In genomic region chr22:31618057-31618456, GRCh38 we compare ENCODE assay signal across 14 cellular contexts. TPM values are rescaled to one million over a fixed set of nuclear protein-coding genes. Genes with fewer than 3 reads are reported as not detected.
DNase-seq lines count a peak whose midpoint lies in the region; ATAC-seq, FAIRE-seq and TF ChIP-seq lines count a peak whose summit lies in the region.
"Had no signal": no experiment of that assay in that cellular context is flagged by ENCODE, and none has a peak within 500 bp of the region (broad histone marks: within the 10 kb centered on the region; RNA-seq: fewer than 3 reads in every experiment).

No MANE protein-coding gene starts in this region.

- TF ChIP-seq RAD21 in HepG2 (CRISPR knock-in tag; IDR thresholded peaks at IDR 0.05) = no peak

- WGBS in HepG2 (ENCODE audit: low lambda C conversion rate) = 100% methylated on average over 5 of the region's 17 CpGs
- 92% methylated on average over 2 of the region's 17 CpGs for WGBS in right lobe of liver (ENCODE audit: insufficient coverage, low coverage, low lambda C conversion rate, missing lambda C conversion rate)

- no peak overlapping the region for H3K9ac ChIP-seq in HepG2 (ENCODE audit: insufficient read depth, low read depth, low read length)

- peak overlapping the region; percentile 71 for H3K27ac Mint-ChIP-seq in stimulated activated naive B cell treated with anti-CD40 and anti-IgM and Interleukin-4, amounts not matched to agents 10 μg/mL and 1 μg/mL and 100 μg/mL, for 72 hours
- H3K27ac Mint-ChIP-seq: HFFc6 had no signal

- CTCF ChIA-PET in HepG2 (lab: Yijun Ruan, JAX; ENCODE audit: low intra/inter-chr PET ratio, low total read pairs) = no interaction called here

- H3K79me2 ChIP-seq in HepG2 (ENCODE audit: insufficient read depth, low read length) = no peaks in the 10 kb centered on the region

- ATAC-seq in HepG2 = no peak
- no peak for ATAC-seq in right lobe of liver
- ATAC-seq in stimulated activated naive B cell treated with anti-CD40 and anti-IgM and Interleukin-4, amounts not matched to agents 10 μg/mL and 1 μg/mL and 100 μg/mL, for 72 hours (replicated peaks) = no peak
- ATAC-seq in GM19324 (IDR thresholded peaks at IDR 0.05; ENCODE audit: low FRiP score, unreplicated experiment) = no peak
- ATAC-seq: heart left ventricle had no signal

- in situ Hi-C loops in HepG2 (cut with HindIII; ENCODE audit: extremely low pct_ligation_motif_present, low pct_unique_long_range_greater_than_20kb) = no loop called here

- intact Hi-C loops in HepG2 (cut with micrococcal nuclease; ENCODE audit: unreplicated experiment) = no loop called here
- intact Hi-C loops in right lobe of liver (cut with DNase I) = no loop called here

- POLR2A ChIA-PET in HepG2 (lab: Yijun Ruan, JAX) = interaction anchor here (1.3 to 1.8 kb wide), 3 partner anchors 12 to 57 kb away, joined by 3 read pairs; no protein-coding TSS in a partner anchor

- peaks cover 10% of the 10 kb centered on the region; the same call in 1 of the 2 replicates for H4K20me1 ChIP-seq in HepG2 (ENCODE audit: insufficient read depth, low read length)

- H3K27me3 Mint-ChIP-seq in stimulated activated naive B cell treated with anti-CD40 and anti-IgM and Interleukin-4, amounts not matched to agents 10 μg/mL and 1 μg/mL and 100 μg/mL, for 72 hours = no peaks in the 10 kb centered on the region

- FAIRE-seq in HepG2 (lab: Jason Lieb, UNC) (no peak), GM12892 (lab: Jason Lieb, UNC) (no peak)
- FAIRE-seq: D721Med, RCC 7860 had no signal

- H3K36me3 ChIP-seq in HepG2 (replicated peaks in 1 of 2; ENCODE audit: control insufficient read depth in 1 of 2, insufficient read depth in 2 of 2, low read length in 2 of 2) (peaks cover 28 to 49% of the 10 kb centered on the region in 2 experiments; a peak in 4 of 5 replicates), right lobe of liver (peaks cover 0 to 44% (median 10%) of the 10 kb centered on the region in 4 donors)
- peaks cover 46% of the 10 kb centered on the region for H3K36me3 ChIP-seq in effector memory CD4-positive, alpha-beta T cell (ENCODE audit: control insufficient read depth, insufficient read depth, low read length)

- no peaks in the 10 kb centered on the region for H3K9me3 Mint-ChIP-seq in stimulated activated naive B cell treated with anti-CD40 and anti-IgM and Interleukin-4, amounts not matched to agents 10 μg/mL and 1 μg/mL and 100 μg/mL, for 72 hours
- H3K9me3 Mint-ChIP-seq: HFFc6; T-helper 1 cell treated with Interleukin-12 subunit alpha and Interleukin-12 subunit beta and Interleukin-4 antibody, amounts not matched to agents 30 μg/mL and 1 μg/mL, for 36 hours had no signal

- TF ChIP-seq POLR2A in HepG2 (IDR thresholded peaks at IDR 0.05; ENCODE audit: insufficient read depth in 1 of 2, low read depth in 2 of 2, low read length in 2 of 2) (peak; percentile 11 to 13; a peak in 1 of 4 replicates), right lobe of liver (IDR thresholded peaks at IDR 0.05) (no peak), GM12892 (IDR thresholded peaks at IDR 0.05; ENCODE audit: low read depth, low read length) (no peak)

- H3K4me3 ChIP-seq in HepG2 (replicated peaks in 1 of 3; ENCODE audit: insufficient read depth in 1 of 3, low read depth in 2 of 3, low read length in 3 of 3) (no peak overlapping the region), right lobe of liver (no peak overlapping the region)
- no peak overlapping the region for H3K4me3 ChIP-seq in effector memory CD4-positive, alpha-beta T cell (ENCODE audit: insufficient read depth, low read depth, low read length, poor library complexity, severe bottlenecking)
- H3K4me3 ChIP-seq: heart left ventricle had no signal

- TF ChIP-seq EP300 in HepG2 (IDR thresholded peaks at IDR 0.05; ENCODE audit: low read depth in 2 of 2, low read length in 2 of 2) (no peak), HepG2 (CRISPR knock-in tag; IDR thresholded peaks at IDR 0.05; ENCODE audit: borderline replicate concordance) (no peak)

- H3K4me2 ChIP-seq in HepG2 (ENCODE audit: low read depth, low read length) = no peak overlapping the region

- TF ChIP-seq CTCF in HepG2 (CRISPR knock-in tag; IDR thresholded peaks at IDR 0.05) (no peak), right lobe of liver (IDR thresholded peaks at IDR 0.05) (no peak)

- BruUV-seq in HepG2 (replicated peaks; lab: Mats Ljungman, UMichigan) = no TSS peak

- peaks cover 37 to 44% of the 10 kb centered on the region in 2 donors for H3K4me1 Mint-ChIP-seq in stimulated activated naive B cell treated with anti-CD40 and anti-IgM and Interleukin-4, amounts not matched to agents 10 μg/mL and 1 μg/mL and 100 μg/mL, for 72 hours

- peak overlapping the region in 1 of 2 donors; percentile 39 for H3K4me3 Mint-ChIP-seq in stimulated activated naive B cell treated with anti-CD40 and anti-IgM and Interleukin-4, amounts not matched to agents 10 μg/mL and 1 μg/mL and 100 μg/mL, for 72 hours
- H3K4me3 Mint-ChIP-seq: HFFc6; T-helper 1 cell treated with Interleukin-12 subunit alpha and Interleukin-12 subunit beta and Interleukin-4 antibody, amounts not matched to agents 30 μg/mL and 1 μg/mL, for 36 hours had no signal

- peaks cover 35% of the 10 kb centered on the region for H3K4me1 ChIP-seq in HepG2 (ENCODE audit: insufficient read depth, low read length)
- H3K4me1 ChIP-seq in right lobe of liver = no peaks in the 10 kb centered on the region
- no peaks in the 10 kb centered on the region for H3K4me1 ChIP-seq in effector memory CD4-positive, alpha-beta T cell (ENCODE audit: control insufficient read depth, insufficient read depth, low read length, poor library complexity, severe bottlenecking)

- no peak overlapping the region for H3K27ac ChIP-seq in HepG2 (ENCODE audit: extremely low read length, insufficient read depth, low read length)
- no peak overlapping the region for H3K27ac ChIP-seq in right lobe of liver
- no peak overlapping the region for H3K27ac ChIP-seq in effector memory CD4-positive, alpha-beta T cell (ENCODE audit: insufficient read depth, low read length, poor library complexity, severe bottlenecking)
- H3K27ac ChIP-seq: heart left ventricle had no signal

- DNase-seq in HepG2 (ENCODE audit: low spot score) = no peak
- no peak for DNase-seq in right lobe of liver
- DNase-seq in NCI-H2081 treated with DMSO at 0.1 percent for 48 hours (lab: John Stamatoyannopoulos, UW) = peak; percentile 43
- DNase-seq in SHP77 treated with DMSO at 0.1 percent for 48 hours (lab: John Stamatoyannopoulos, UW) = peak; percentile 32
- no peak for DNase-seq in stimulated activated naive B cell treated with anti-CD40 and anti-IgM and Interleukin-4, amounts not matched to agents 10 μg/mL and 1 μg/mL and 100 μg/mL, for 72 hours
- no peak for DNase-seq in GM12892 (ENCODE audit: insufficient read length)
- DNase-seq in effector memory CD4-positive, alpha-beta T cell = no peak
- DNase-seq: HFFc6, NCI-H524 treated with DMSO at 0.1 percent for 48 hours had no signal

- H3K27me3 ChIP-seq in HepG2 (ENCODE audit: control insufficient read depth in 1 of 2, insufficient read depth in 2 of 2, low read length in 2 of 2) (no peaks in the 10 kb centered on the region), right lobe of liver (no peaks in the 10 kb centered on the region)
- H3K27me3 ChIP-seq in effector memory CD4-positive, alpha-beta T cell (replicated peaks; ENCODE audit: control insufficient read depth, insufficient read depth, low read length, poor library complexity, severe bottlenecking) = no peaks in the 10 kb centered on the region
- H3K27me3 ChIP-seq: heart left ventricle had no signal

- no peak overlapping the region for H2AFZ ChIP-seq in HepG2 (ENCODE audit: low read length)

- H3K36me3 Mint-ChIP-seq in stimulated activated naive B cell treated with anti-CD40 and anti-IgM and Interleukin-4, amounts not matched to agents 10 μg/mL and 1 μg/mL and 100 μg/mL, for 72 hours = peaks cover 41 to 68% of the 10 kb centered on the region in 2 donors

- no peaks in the 10 kb centered on the region for H3K9me3 ChIP-seq in HepG2 (ENCODE audit: low read length)
- H3K9me3 ChIP-seq in right lobe of liver = no peaks in the 10 kb centered on the region
- H3K9me3 ChIP-seq in effector memory CD4-positive, alpha-beta T cell (ENCODE audit: control insufficient read depth, low read length) = no peaks in the 10 kb centered on the region
- H3K9me3 ChIP-seq: heart left ventricle had no signal

TF ChIP-seq in HepG2, 621 proteins besides CTCF, POLR2A, EP300 and RAD21 (continues in another document):
- peak; percentile 97 for TF ChIP-seq AGO2 (optimal IDR thresholded peaks at IDR 0.05; ENCODE audit: low read depth, low read length)

RNA-seq across cellular contexts. Expression of gene PISD, which starts 44.0 kb away (rescaled TPM):
- total RNA-seq in HepG2 (2016; rRNA removed; fragmentation: Illumina TruSeq; extraction: Trizol) (30.0 and 47.7 TPM in 2 replicates), right lobe of liver (10 to 100 TPM; 15.5 to 22.9 (median 18.1) TPM)
- total RNA-seq in HepG2 (2016; cell fraction: cytosol; rRNA removed; fragmentation: Illumina TruSeq; extraction: Trizol; ENCODE audit: low read depth) = 8.9 and 9.7 TPM in 2 replicates
- total RNA-seq in HepG2 (2016; cell fraction: insoluble cytoplasmic fraction; rRNA removed; fragmentation: Illumina TruSeq; extraction: Trizol) = 26.3 and 48.8 TPM in 2 replicates
- total RNA-seq in HepG2 (2016; cell fraction: membrane; rRNA removed; fragmentation: Illumina TruSeq; extraction: Trizol) = 21.3 and 21.7 TPM in 2 replicates
- total RNA-seq in HepG2 (2016; cell fraction: nucleus; rRNA removed; fragmentation: Illumina TruSeq; extraction: Trizol) = 39.3 and 43.4 TPM in 2 replicates
- 30.1 and 38.6 TPM in 2 replicates for polyA plus RNA-seq in HepG2 (2011; rRNA removed)
- polyA plus RNA-seq in HepG2 (2011; cell fraction: cytosol; rRNA removed) = 27.5 and 28.8 TPM in 2 replicates
- 96.1 and 99.7 TPM in 2 replicates for polyA plus RNA-seq in HepG2 (2011; cell fraction: nucleus; rRNA removed)
- 21.9 and 29.8 TPM in 2 replicates for polyA plus RNA-seq in HepG2 (2012)
- polyA plus RNA-seq in HepG2 (2016; cell fraction: cytosol; fragmentation: Illumina TruSeq; extraction: Trizol; ENCODE audit: low read depth) = 7.1 and 8.1 TPM in 2 replicates
- 25.8 and 29.7 TPM in 2 replicates for polyA plus RNA-seq in HepG2 (2016; cell fraction: insoluble cytoplasmic fraction; fragmentation: Illumina TruSeq; extraction: Trizol; ENCODE audit: low read depth)
- 14.7 and 16.1 TPM in 2 replicates for polyA plus RNA-seq in HepG2 (2016; cell fraction: membrane; fragmentation: Illumina TruSeq; extraction: Trizol; ENCODE audit: low read depth)
- polyA plus RNA-seq in HepG2 (2016; cell fraction: nucleus; fragmentation: Illumina TruSeq; extraction: Trizol; ENCODE audit: insufficient read depth, low read depth) = 78.0 and 82.4 TPM in 2 replicates
- 24.4 and 42.4 TPM in 2 replicates for polyA minus RNA-seq in HepG2 (2011; rRNA and poly(A)+ RNA removed; ENCODE audit: low replicate concordance)
- polyA minus RNA-seq in HepG2 (2011; cell fraction: cytosol; rRNA and poly(A)+ RNA removed) = 13.1 and 16.7 TPM in 2 replicates
- polyA minus RNA-seq in HepG2 (2011; cell fraction: nucleus; rRNA and poly(A)+ RNA removed) = 18.4 and 22.0 TPM in 2 replicates
- polyA plus RNA-seq in GM12892 (2012; ENCODE audit: missing spikeins) = 30.4 TPM

Comparison
In these comparisons a context has a peak if more than half of its experiments do, and no peak if none do; other contexts are left out.
1. POLR2A ChIP-seq: peak in HepG2 (2 of 2); none in right lobe of liver (single experiment) and GM12892 (single experiment).
2. DNase-seq: peak in NCI-H2081 treated with DMSO at 0.1 percent for 48 hours (single experiment) and SHP77 treated with DMSO at 0.1 percent for 48 hours (single experiment); none in HepG2 (single experiment), right lobe of liver (0 of 3), stimulated activated naive B cell treated with anti-CD40 and anti-IgM and Interleukin-4, amounts not matched to agents 10 μg/mL and 1 μg/mL and 100 μg/mL, for 72 hours (single experiment), GM12892 (single experiment) and effector memory CD4-positive, alpha-beta T cell (0 of 3).